10 cellular contexts compared by ENCODE assay signal in the genomic region with DNA sequence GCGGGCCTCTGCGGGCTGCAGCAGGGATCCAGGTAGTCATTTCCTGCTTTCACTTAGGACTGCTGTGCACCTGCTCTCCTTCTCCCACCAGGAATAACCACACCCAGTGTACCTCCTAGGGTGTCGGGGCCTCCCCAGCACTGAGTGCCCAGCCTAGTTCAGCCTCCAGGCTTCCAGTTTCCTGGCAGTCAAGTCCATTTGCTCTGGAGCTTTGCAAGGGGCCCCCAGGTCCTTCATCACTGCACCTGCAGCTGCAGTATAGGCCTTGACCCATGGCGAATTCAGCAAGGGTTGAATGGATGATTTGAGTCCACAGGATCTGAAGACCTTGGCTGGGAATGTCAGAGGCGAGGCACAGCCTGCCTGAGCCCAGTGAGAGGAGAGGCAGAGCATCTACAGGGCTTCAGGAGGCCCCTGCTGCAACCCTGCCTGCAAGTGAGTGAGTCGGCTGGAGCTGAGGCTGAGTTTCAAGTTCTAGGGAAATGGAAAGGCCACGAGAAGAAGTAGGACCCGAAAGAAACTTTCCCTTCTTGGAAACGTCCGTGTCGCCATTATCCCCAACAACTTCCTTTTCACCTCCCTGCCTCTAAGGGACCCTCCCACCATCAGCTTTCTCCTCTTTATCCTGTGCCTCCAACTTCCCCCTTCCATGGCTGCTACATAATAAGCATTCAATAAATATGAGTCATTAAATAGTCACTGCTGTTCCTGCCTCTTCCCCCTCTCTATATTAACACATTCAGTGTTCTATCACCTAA.
DNase-seq lines count a peak whose midpoint lies in the region; ATAC-seq and TF ChIP-seq lines count a peak whose summit lies in the region.
"Had no signal": no experiment of that assay in that cellular context is flagged by ENCODE, and none has a peak within 500 bp of the region (broad histone marks: within the 10 kb centered on the region; RNA-seq: fewer than 3 reads in every experiment).

No MANE protein-coding gene starts in this region.

- TF ChIP-seq CTCF in foreskin keratinocyte (conservative IDR thresholded peaks at IDR 0.05), result no peak
- TF ChIP-seq CTCF in upper lobe of right lung (IDR thresholded peaks at IDR 0.05), result no peak

- no peaks in the 10 kb centered on the region for H3K36me3 ChIP-seq in upper lobe of right lung
- H3K36me3 ChIP-seq: tibial nerve had no signal

- H3K27me3 ChIP-seq in foreskin keratinocyte (no peaks in the 10 kb centered on the region), upper lobe of right lung (no peaks in the 10 kb centered on the region)
- H3K27me3 ChIP-seq: tibial nerve had no signal

- DNase-seq in stimulated activated CD4-positive, alpha-beta T cell treated with anti-CD3 and anti-CD28 coated beads, Interleukin-1b, Interleukin-23, amount 100 ng/mL, for 48 hours, result peak; percentile 23
- DNase-seq in stimulated activated CD4-positive, alpha-beta T cell treated with anti-CD3 and anti-CD28 coated beads, Interleukin-2, amount 100 ng/mL, for 48 hours, result no peak
- DNase-seq in foreskin keratinocyte (peak in 1 of 2 donors; percentile 26), upper lobe of right lung (peak; percentile 44), GF-D8 (lab: John Stamatoyannopoulos, UW) (no peak)

- intact Hi-C loops in upper lobe of right lung (cut with DNase I), result no loop called here

- H3K4me1 ChIP-seq in foreskin keratinocyte, result no peaks in the 10 kb centered on the region
- no peaks in the 10 kb centered on the region for H3K4me1 ChIP-seq in upper lobe of right lung

- H3K4me3 ChIP-seq in upper lobe of right lung, result no peak overlapping the region
- H3K4me3 ChIP-seq: tibial nerve had no signal

- ATAC-seq in SK-N-SH treated with all-trans-retinoic acid at 6 μM for 48 hours, result peak; percentile 79
- ATAC-seq in foreskin keratinocyte, result peak; percentile 28
- peak; percentile 56 for ATAC-seq in upper lobe of right lung
- no peak for ATAC-seq in HG03342 (IDR thresholded peaks at IDR 0.05; ENCODE audit: unreplicated experiment)
- ATAC-seq in HG03521 (IDR thresholded peaks at IDR 0.05; ENCODE audit: unreplicated experiment), result no peak

- H3K9me3 ChIP-seq in upper lobe of right lung, result no peaks in the 10 kb centered on the region
- H3K9me3 ChIP-seq: tibial nerve had no signal

- H3K27ac ChIP-seq in foreskin keratinocyte, result no peak overlapping the region
- H3K27ac ChIP-seq in upper lobe of right lung, result no peak overlapping the region
- H3K27ac ChIP-seq: epithelial cell of prostate, tibial nerve had no signal

TF ChIP-seq in SK-N-SH treated with all-trans-retinoic acid at 6 μM for 48 hours, 23 proteins besides CTCF, POLR2A, EP300 and RAD21:
- TF ChIP-seq TOX (CRISPR knock-in tag; IDR thresholded peaks at IDR 0.05; ENCODE audit: borderline replicate concordance) (no peak), TCF4 (CRISPR knock-in tag; IDR thresholded peaks at IDR 0.05; ENCODE audit: borderline replicate concordance) (no peak), SNAI2 (CRISPR knock-in tag; IDR thresholded peaks at IDR 0.05) (no peak), CSDC2 (CRISPR knock-in tag; IDR thresholded peaks at IDR 0.05) (no peak), BACH2 (CRISPR knock-in tag; IDR thresholded peaks at IDR 0.05; ENCODE audit: borderline replicate concordance) (no peak), RARB (CRISPR knock-in tag; IDR thresholded peaks at IDR 0.05) (no peak), ZFP3 (CRISPR knock-in tag; IDR thresholded peaks at IDR 0.05) (no peak)
- TF ChIP-seq, protein P1, sequence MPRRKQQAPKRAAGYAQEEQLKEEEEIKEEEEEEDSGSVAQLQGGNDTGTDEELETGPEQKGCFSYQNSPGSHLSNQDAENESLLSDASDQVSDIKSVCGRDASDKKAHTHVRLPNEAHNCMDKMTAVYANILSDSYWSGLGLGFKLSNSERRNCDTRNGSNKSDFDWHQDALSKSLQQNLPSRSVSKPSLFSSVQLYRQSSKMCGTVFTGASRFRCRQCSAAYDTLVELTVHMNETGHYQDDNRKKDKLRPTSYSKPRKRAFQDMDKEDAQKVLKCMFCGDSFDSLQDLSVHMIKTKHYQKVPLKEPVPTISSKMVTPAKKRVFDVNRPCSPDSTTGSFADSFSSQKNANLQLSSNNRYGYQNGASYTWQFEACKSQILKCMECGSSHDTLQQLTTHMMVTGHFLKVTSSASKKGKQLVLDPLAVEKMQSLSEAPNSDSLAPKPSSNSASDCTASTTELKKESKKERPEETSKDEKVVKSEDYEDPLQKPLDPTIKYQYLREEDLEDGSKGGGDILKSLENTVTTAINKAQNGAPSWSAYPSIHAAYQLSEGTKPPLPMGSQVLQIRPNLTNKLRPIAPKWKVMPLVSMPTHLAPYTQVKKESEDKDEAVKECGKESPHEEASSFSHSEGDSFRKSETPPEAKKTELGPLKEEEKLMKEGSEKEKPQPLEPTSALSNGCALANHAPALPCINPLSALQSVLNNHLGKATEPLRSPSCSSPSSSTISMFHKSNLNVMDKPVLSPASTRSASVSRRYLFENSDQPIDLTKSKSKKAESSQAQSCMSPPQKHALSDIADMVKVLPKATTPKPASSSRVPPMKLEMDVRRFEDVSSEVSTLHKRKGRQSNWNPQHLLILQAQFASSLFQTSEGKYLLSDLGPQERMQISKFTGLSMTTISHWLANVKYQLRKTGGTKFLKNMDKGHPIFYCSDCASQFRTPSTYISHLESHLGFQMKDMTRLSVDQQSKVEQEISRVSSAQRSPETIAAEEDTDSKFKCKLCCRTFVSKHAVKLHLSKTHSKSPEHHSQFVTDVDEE (CRISPR knock-in tag; IDR thresholded peaks at IDR 0.05), result no peak
- TF ChIP-seq, protein P2, sequence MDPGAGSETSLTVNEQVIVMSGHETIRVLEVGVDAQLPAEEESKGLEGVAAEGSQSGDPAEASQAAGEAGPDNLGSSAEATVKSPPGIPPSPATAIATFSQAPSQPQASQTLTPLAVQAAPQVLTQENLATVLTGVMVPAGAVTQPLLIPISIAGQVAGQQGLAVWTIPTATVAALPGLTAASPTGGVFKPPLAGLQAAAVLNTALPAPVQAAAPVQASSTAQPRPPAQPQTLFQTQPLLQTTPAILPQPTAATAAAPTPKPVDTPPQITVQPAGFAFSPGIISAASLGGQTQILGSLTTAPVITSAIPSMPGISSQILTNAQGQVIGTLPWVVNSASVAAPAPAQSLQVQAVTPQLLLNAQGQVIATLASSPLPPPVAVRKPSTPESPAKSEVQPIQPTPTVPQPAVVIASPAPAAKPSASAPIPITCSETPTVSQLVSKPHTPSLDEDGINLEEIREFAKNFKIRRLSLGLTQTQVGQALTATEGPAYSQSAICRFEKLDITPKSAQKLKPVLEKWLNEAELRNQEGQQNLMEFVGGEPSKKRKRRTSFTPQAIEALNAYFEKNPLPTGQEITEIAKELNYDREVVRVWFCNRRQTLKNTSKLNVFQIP (CRISPR knock-in tag; IDR thresholded peaks at IDR 0.05; ENCODE audit: borderline replicate concordance, low read depth), result no peak

Comparison
In these comparisons a context has a peak if more than half of its experiments do, and no peak if none do; other contexts are left out.
1. DNase-seq: peak in stimulated activated CD4-positive, alpha-beta T cell treated with anti-CD3 and anti-CD28 coated beads, Interleukin-1b, Interleukin-23, amount 100 ng/mL, for 48 hours (single experiment) and upper lobe of right lung (single experiment); none in stimulated activated CD4-positive, alpha-beta T cell treated with anti-CD3 and anti-CD28 coated beads, Interleukin-2, amount 100 ng/mL, for 48 hours (0 of 2) and GF-D8 (single experiment).
2. ATAC-seq: peak in SK-N-SH treated with all-trans-retinoic acid at 6 μM for 48 hours (single experiment), foreskin keratinocyte (single experiment) and upper lobe of right lung (single experiment); none in HG03342 (single experiment) and HG03521 (single experiment).